In genomic region chr2:241199286-241199685, GRCh38 we compare ENCODE assay signal across 29 cellular contexts.
"Had no signal": no experiment of that assay in that cellular context is flagged by ENCODE, and none has a peak within 500 bp of the region (broad histone marks: within the 10 kb centered on the region; RNA-seq: fewer than 3 reads in every experiment).

No MANE protein-coding gene starts in this region.

- H3K27ac Mint-ChIP-seq: activated CD4-positive, alpha-beta memory T cell treated with anti-CD3 and anti-CD28 coated beads, Interleukin-2, amount 10 ng/mL, durations not matched to agents 7 days and 5 days; activated CD4-positive, alpha-beta T cell treated with anti-CD3 and anti-CD28 coated beads, Interleukin-2, amount 10 ng/mL, durations not matched to agents 7 days and 5 days; activated naive CD4-positive, alpha-beta T cell treated with anti-CD3 and anti-CD28 coated beads, Interleukin-2, amount 50 U/mL, for 24 hours; activated T-cell treated with anti-CD3 and anti-CD28 coated beads, Interleukin-2, amount 50 U/mL, for 24 hours; natural killer cell treated with Interleukin-12 subunit alpha and Interleukin-12 subunit beta and Interleukin-15 and Interleukin-18, amount 100 ng/mL, for 72 hours; WTC11 had no signal

- DNase-seq: activated CD4-positive, alpha-beta memory T cell treated with anti-CD3 and anti-CD28 coated beads, Interleukin-2, amount 10 ng/mL, durations not matched to agents 7 days and 5 days; activated CD4-positive, alpha-beta T cell treated with anti-CD3 and anti-CD28 coated beads for 1 hour; activated CD4-positive, alpha-beta T cell treated with anti-CD3 and anti-CD28 coated beads, Interleukin-2, amount 10 ng/mL, durations not matched to agents 7 days and 5 days; activated CD8-positive, alpha-beta memory T cell treated with anti-CD3 and anti-CD28 coated beads, Interleukin-2, amount 50 U/mL, for 48 hours; activated gamma-delta T cell; activated T-cell treated with anti-CD3 and anti-CD28 coated beads, Interleukin-2, amount 50 U/mL, for 24 hours; dermis blood vessel endothelial cell; effector CD4-positive, alpha-beta T cell; esophagus squamous epithelium; foreskin melanocyte; heart right ventricle; left ventricle myocardium inferior; mesendoderm; spleen; stimulated activated naive CD8-positive, alpha-beta T cell treated with anti-CD3 and anti-CD28 coated beads, Interleukin-15, Interleukin-2, amounts not matched to agents 100 U/mL and 50 U/mL, for 24 hours; T-helper 2 cell had no signal

- H3K9me3 Mint-ChIP-seq: activated CD4-positive, alpha-beta memory T cell treated with anti-CD3 and anti-CD28 coated beads, Interleukin-2, amount 10 ng/mL, durations not matched to agents 7 days and 5 days; activated CD4-positive, alpha-beta T cell treated with anti-CD3 and anti-CD28 coated beads, Interleukin-2, amount 10 ng/mL, durations not matched to agents 7 days and 5 days; activated naive CD4-positive, alpha-beta T cell treated with anti-CD3 and anti-CD28 coated beads, Interleukin-2, amount 50 U/mL, for 24 hours; activated T-cell treated with anti-CD3 and anti-CD28 coated beads, Interleukin-2, amount 50 U/mL, for 24 hours; central memory CD8-positive, alpha-beta T cell; natural killer cell treated with Interleukin-12 subunit alpha and Interleukin-12 subunit beta and Interleukin-15 and Interleukin-18, amount 100 ng/mL, for 72 hours; WTC11 had no signal

- H3K36me3 Mint-ChIP-seq: activated naive CD4-positive, alpha-beta T cell treated with anti-CD3 and anti-CD28 coated beads, Interleukin-2, amount 50 U/mL, for 24 hours; natural killer cell treated with Interleukin-12 subunit alpha and Interleukin-12 subunit beta and Interleukin-15 and Interleukin-18, amount 100 ng/mL, for 72 hours; WTC11 had no signal

- H3K4me1 Mint-ChIP-seq: activated CD4-positive, alpha-beta memory T cell treated with anti-CD3 and anti-CD28 coated beads, Interleukin-2, amount 10 ng/mL, durations not matched to agents 7 days and 5 days; activated CD4-positive, alpha-beta T cell treated with anti-CD3 and anti-CD28 coated beads, Interleukin-2, amount 10 ng/mL, durations not matched to agents 7 days and 5 days; activated naive CD4-positive, alpha-beta T cell treated with anti-CD3 and anti-CD28 coated beads, Interleukin-2, amount 50 U/mL, for 24 hours; central memory CD8-positive, alpha-beta T cell had no signal

- H3K27me3 ChIP-seq: esophagus squamous epithelium, heart right ventricle, pancreas, spleen had no signal

- H3K4me3 ChIP-seq: esophagus squamous epithelium, heart right ventricle, left ventricle myocardium inferior, lung, pancreas, psoas muscle, spleen, thoracic aorta had no signal

- ATAC-seq: heart right ventricle; natural killer cell treated with Interleukin-12 subunit alpha and Interleukin-12 subunit beta and Interleukin-15 and Interleukin-18, amount 100 ng/mL, for 72 hours; pancreas; psoas muscle; stimulated activated naive CD8-positive, alpha-beta T cell treated with anti-CD3 and anti-CD28 coated beads, Interleukin-15, Interleukin-2, amounts not matched to agents 100 U/mL and 50 U/mL, for 24 hours; WTC11 had no signal

- H3K27me3 Mint-ChIP-seq: activated CD4-positive, alpha-beta memory T cell treated with anti-CD3 and anti-CD28 coated beads, Interleukin-2, amount 10 ng/mL, durations not matched to agents 7 days and 5 days; activated CD4-positive, alpha-beta T cell treated with anti-CD3 and anti-CD28 coated beads, Interleukin-2, amount 10 ng/mL, durations not matched to agents 7 days and 5 days; activated naive CD4-positive, alpha-beta T cell treated with anti-CD3 and anti-CD28 coated beads, Interleukin-2, amount 50 U/mL, for 24 hours; activated T-cell treated with anti-CD3 and anti-CD28 coated beads, Interleukin-2, amount 50 U/mL, for 24 hours; central memory CD8-positive, alpha-beta T cell; natural killer cell treated with Interleukin-12 subunit alpha and Interleukin-12 subunit beta and Interleukin-15 and Interleukin-18, amount 100 ng/mL, for 72 hours had no signal

- FAIRE-seq: bronchial epithelial cell, colon, endometrium, islet of Langerhans, pancreas had no signal

- H3K36me3 ChIP-seq: esophagus squamous epithelium, heart right ventricle, left ventricle myocardium inferior, pancreas, spleen, thoracic aorta had no signal

- H3K9me3 ChIP-seq: esophagus squamous epithelium, heart right ventricle, left ventricle myocardium inferior, pancreas, psoas muscle, spleen, thoracic aorta had no signal

- H3K4me3 Mint-ChIP-seq: activated CD4-positive, alpha-beta memory T cell treated with anti-CD3 and anti-CD28 coated beads, Interleukin-2, amount 10 ng/mL, durations not matched to agents 7 days and 5 days; activated CD4-positive, alpha-beta T cell treated with anti-CD3 and anti-CD28 coated beads, Interleukin-2, amount 10 ng/mL, durations not matched to agents 7 days and 5 days; activated naive CD4-positive, alpha-beta T cell treated with anti-CD3 and anti-CD28 coated beads, Interleukin-2, amount 50 U/mL, for 24 hours; activated T-cell treated with anti-CD3 and anti-CD28 coated beads, Interleukin-2, amount 50 U/mL, for 24 hours; central memory CD8-positive, alpha-beta T cell; natural killer cell treated with Interleukin-12 subunit alpha and Interleukin-12 subunit beta and Interleukin-15 and Interleukin-18, amount 100 ng/mL, for 72 hours; WTC11 had no signal

- H3K27ac ChIP-seq: epithelial cell of prostate, esophagus squamous epithelium, heart right ventricle, left ventricle myocardium inferior, pancreas, psoas muscle, spleen, thoracic aorta had no signal

- H3K4me1 ChIP-seq: heart right ventricle, left ventricle myocardium inferior, pancreas, psoas muscle, spleen had no signal
